In the genomic region with DNA sequence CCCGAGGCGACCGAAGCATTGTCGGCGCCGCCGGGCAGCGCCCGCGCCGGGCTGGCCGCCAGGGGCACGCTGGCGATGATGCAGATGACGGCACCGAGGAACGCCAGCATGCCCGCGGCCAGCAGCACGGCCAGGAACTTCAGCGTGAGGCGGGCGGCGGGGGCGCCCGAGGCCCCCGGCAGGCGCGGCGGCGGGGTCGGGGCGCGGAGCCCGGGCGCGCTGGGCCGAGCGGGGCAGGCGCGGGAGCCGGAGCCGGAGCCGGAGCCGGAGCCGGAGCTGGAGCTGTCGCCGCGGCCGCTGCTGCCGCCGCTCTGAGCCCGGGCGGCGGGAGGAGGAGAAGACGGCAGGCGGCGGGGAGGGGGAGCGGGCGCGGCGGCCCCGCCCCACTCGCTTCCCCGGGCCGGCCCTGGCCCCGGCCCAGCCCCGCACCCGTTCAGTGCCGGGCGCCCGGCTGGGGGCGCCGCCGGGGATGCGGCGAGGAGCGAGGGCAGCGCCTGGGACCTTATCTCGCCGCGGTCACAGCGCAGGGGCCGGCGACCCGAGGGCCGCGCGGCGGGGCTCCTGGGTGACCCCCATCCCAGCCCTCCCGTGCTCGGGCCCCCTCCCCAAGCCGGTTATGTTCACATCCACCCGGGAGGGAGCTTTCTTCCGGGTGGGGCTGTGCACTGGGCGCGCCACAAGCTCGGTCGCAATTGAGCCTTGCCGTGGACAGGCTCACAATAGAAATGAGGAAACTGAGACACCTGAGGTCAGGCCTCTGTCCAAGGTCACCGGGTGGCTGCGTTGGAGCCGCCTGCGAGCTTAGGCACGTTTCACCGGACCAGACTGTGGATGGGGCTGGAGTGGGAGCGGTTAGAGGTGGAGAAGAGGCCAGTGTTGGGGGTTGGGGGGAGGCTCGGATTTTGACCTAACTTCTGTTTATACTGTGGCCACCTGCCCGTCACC, we compare ENCODE assay signal across 8 cellular contexts. TPM values are rescaled to one million over a fixed set of nuclear protein-coding genes. Genes with fewer than 3 reads are reported as not detected.
DNase-seq lines count a peak whose midpoint lies in the region; ATAC-seq and TF ChIP-seq lines count a peak whose summit lies in the region.

TSS of gene NPTXR (minus strand) at position 313 of the 945 bp plus-strand sequence.

- H3K4ac ChIP-seq in mesenchymal stem cell (ENCODE audit: low read depth in 1 of 2, low read length in 2 of 2): peak within 1 kb of the TSS in 1 of 2 experiments; percentile 25

- H3K9ac ChIP-seq in endodermal cell (ENCODE audit: extremely low read depth, low read length, poor library complexity, severe bottlenecking) (peak within 1 kb of the TSS; percentile 15), mesenchymal stem cell (ENCODE audit: low read length) (peak within 1 kb of the TSS; percentile 78), subcutaneous abdominal adipose tissue (ENCODE audit: low read length in 5 of 5) (peak within 1 kb of the TSS in 1 of 5 donors; percentile 39), MM.1S (ENCODE audit: low read length) (no peak within 1 kb of the TSS)

- H3K27ac ChIP-seq in endodermal cell (ENCODE audit: low read depth, low read length) (no peak within 1 kb of the TSS), mesenchymal stem cell (ENCODE audit: low read length, poor library complexity, severe bottlenecking) (no peak within 1 kb of the TSS), subcutaneous abdominal adipose tissue (ENCODE audit: low read depth, low read length) (no peak within 1 kb of the TSS), MM.1S (ENCODE audit: low read length) (no peak within 1 kb of the TSS)

- H3K23ac ChIP-seq in mesenchymal stem cell (ENCODE audit: low read length in 2 of 2): no peak within 1 kb of the TSS

- H2BK12ac ChIP-seq in mesenchymal stem cell (ENCODE audit: low read length in 2 of 2): peak within 1 kb of the TSS in 1 of 2 experiments; percentile 39

- peaks cover 61% of the 10 kb centered on the region for H3K27me3 ChIP-seq in endodermal cell (ENCODE audit: control insufficient read depth, insufficient read depth, low read length, poor library complexity, severe bottlenecking)
- H3K27me3 ChIP-seq in mesenchymal stem cell (ENCODE audit: control insufficient read depth in 1 of 2, insufficient read depth in 1 of 2, low read length in 2 of 2): peaks cover 36 to 69% of the 10 kb centered on the region in 2 experiments
- peaks cover 9 to 47% (median 33%) of the 10 kb centered on the region in 5 donors for H3K27me3 ChIP-seq in subcutaneous abdominal adipose tissue (ENCODE audit: control insufficient read depth in 5 of 5, insufficient read depth in 4 of 5, low read length in 5 of 5)
- H3K27me3 ChIP-seq in MM.1S (replicated peaks; ENCODE audit: insufficient read depth, low read length): peaks cover 91% of the 10 kb centered on the region

- no peaks in the 10 kb centered on the region for H3K36me3 Mint-ChIP-seq in activated CD4-positive, alpha-beta memory T cell treated with anti-CD3 and anti-CD28 coated beads for 36 hours
- no peaks in the 10 kb centered on the region for H3K36me3 Mint-ChIP-seq in endodermal cell (ENCODE audit: low read depth)

- no peaks in the 10 kb centered on the region for H3F3A ChIP-seq in MM.1S (ENCODE audit: insufficient read depth, low read length)

- WGBS in endodermal cell (ENCODE audit: insufficient coverage in 1 of 2, insufficient read length in 1 of 2), 2 experiments: 2 to 5% methylated on average over 19 to 109 of the region's 109 CpGs
- WGBS in mesenchymal stem cell: 3% methylated on average over 65 of the region's 109 CpGs

- POLR2A ChIA-PET in activated CD4-positive, alpha-beta memory T cell treated with anti-CD3 and anti-CD28 coated beads for 36 hours (lab: Charles Lee): interaction anchor here (1.1 to 2.1 kb wide), 2 partner anchors 17 to 87 kb away, joined by 3 to 7 read pairs; no protein-coding TSS in a partner anchor

- H2BK120ac ChIP-seq in mesenchymal stem cell (ENCODE audit: low read depth, low read length): peak within 1 kb of the TSS; percentile 37

- intact Hi-C loops in activated CD4-positive, alpha-beta memory T cell treated with anti-CD3 and anti-CD28 coated beads for 36 hours (cut with micrococcal nuclease): no loop called here

- H4K20me1 ChIP-seq in MM.1S (ENCODE audit: insufficient read depth, low read length): no peaks in the 10 kb centered on the region

- H2BK15ac ChIP-seq in mesenchymal stem cell (ENCODE audit: low read depth, poor library complexity, severe bottlenecking): peak within 1 kb of the TSS; percentile 77

- H3K4me3 Mint-ChIP-seq in activated CD4-positive, alpha-beta memory T cell treated with anti-CD3 and anti-CD28 coated beads for 36 hours: peak within 1 kb of the TSS; percentile 73
- peak within 1 kb of the TSS; percentile 48 for H3K4me3 Mint-ChIP-seq in endodermal cell

- H3K18ac ChIP-seq in mesenchymal stem cell (ENCODE audit: low read depth in 1 of 2, low read length in 2 of 2): peak within 1 kb of the TSS; percentile 16 to 34

- CTCF ChIA-PET in activated CD4-positive, alpha-beta memory T cell treated with anti-CD3 and anti-CD28 coated beads for 36 hours (lab: Charles Lee): interaction anchor here (0.7 to 4.5 kb wide), 15 partner anchors 10 to 327 kb away, joined by 3 to 37 read pairs (median 4); partner anchors contain the start of genes SUN2 and TOMM22

- peak within 1 kb of the TSS; percentile 62 for H2AFZ ChIP-seq in mesenchymal stem cell (ENCODE audit: low read depth, low read length)
- no peak within 1 kb of the TSS for H2AFZ ChIP-seq in MM.1S (ENCODE audit: low read length)

- H4K91ac ChIP-seq in mesenchymal stem cell (ENCODE audit: low read length): no peak within 1 kb of the TSS

- no peak within 1 kb of the TSS for H3K27ac Mint-ChIP-seq in activated CD4-positive, alpha-beta memory T cell treated with anti-CD3 and anti-CD28 coated beads for 36 hours
- no peak within 1 kb of the TSS for H3K27ac Mint-ChIP-seq in endodermal cell

- H3K4me1 Mint-ChIP-seq in activated CD4-positive, alpha-beta memory T cell treated with anti-CD3 and anti-CD28 coated beads for 36 hours (ENCODE audit: low read depth): peaks cover 11% of the 10 kb centered on the region
- H3K4me1 Mint-ChIP-seq in endodermal cell: no peaks in the 10 kb centered on the region

- H3K79me1 ChIP-seq in mesenchymal stem cell (replicated peaks; ENCODE audit: low read length, poor library complexity, severe bottlenecking): no peaks in the 10 kb centered on the region

- no peaks in the 10 kb centered on the region for H3K9me3 Mint-ChIP-seq in activated CD4-positive, alpha-beta memory T cell treated with anti-CD3 and anti-CD28 coated beads for 36 hours
- H3K9me3 Mint-ChIP-seq in endodermal cell: no peaks in the 10 kb centered on the region

- H3K79me2 ChIP-seq in MM.1S (ENCODE audit: low read length): no peaks in the 10 kb centered on the region

- peaks cover 15% of the 10 kb centered on the region for H3K27me3 Mint-ChIP-seq in activated CD4-positive, alpha-beta memory T cell treated with anti-CD3 and anti-CD28 coated beads for 36 hours
- peaks cover 82% of the 10 kb centered on the region for H3K27me3 Mint-ChIP-seq in endodermal cell (ENCODE audit: insufficient read depth)

- H3K9me2 ChIP-seq in MM.1S (replicated peaks; ENCODE audit: insufficient read depth, low read length): no peaks in the 10 kb centered on the region

- H3K14ac ChIP-seq in mesenchymal stem cell (ENCODE audit: low read length in 2 of 2): peak within 1 kb of the TSS in 1 of 2 experiments; percentile 55

- no peaks in the 10 kb centered on the region for H3K36me3 ChIP-seq in endodermal cell (ENCODE audit: control insufficient read depth, insufficient read depth, low read length)
- H3K36me3 ChIP-seq in mesenchymal stem cell (ENCODE audit: control insufficient read depth in 1 of 2, insufficient read depth in 2 of 2, low read depth in 1 of 2, low read length in 2 of 2): no peaks in the 10 kb centered on the region
- no peaks in the 10 kb centered on the region for H3K36me3 ChIP-seq in subcutaneous abdominal adipose tissue (ENCODE audit: control insufficient read depth in 5 of 5, insufficient read depth in 5 of 5, low read length in 5 of 5)
- no peaks in the 10 kb centered on the region for H3K36me3 ChIP-seq in MM.1S (replicated peaks; ENCODE audit: insufficient read depth, low read length)

- TF ChIP-seq CTCF in endodermal cell (conservative IDR thresholded peaks at IDR 0.05): no peak
- TF ChIP-seq CTCF in MM.1S (IDR thresholded peaks at IDR 0.05; ENCODE audit: low read length): no peak

- no peak for ATAC-seq in HG02970 (IDR thresholded peaks at IDR 0.05; ENCODE audit: low FRiP score, unreplicated experiment)

- H3K4me3 ChIP-seq in endodermal cell (ENCODE audit: low read length): peak within 1 kb of the TSS; percentile 49
- H3K4me3 ChIP-seq in mesenchymal stem cell (ENCODE audit: insufficient read depth in 1 of 2, low read depth in 1 of 2, low read length in 2 of 2): peak within 1 kb of the TSS; percentile 50 to 75
- H3K4me3 ChIP-seq in subcutaneous abdominal adipose tissue (ENCODE audit: low read depth in 1 of 5, low read length in 5 of 5): peak within 1 kb of the TSS in 4 of 5 donors; percentile 53 to 66 (median 56)
- H3K4me3 ChIP-seq in MM.1S (ENCODE audit: low read length): no peak within 1 kb of the TSS

- DNase-seq in Daoy (ENCODE audit: low read depth) (peak; percentile 68), NCI-H1694 treated with DMSO at 0.1 percent for 48 hours (lab: John Stamatoyannopoulos, UW) (peak; percentile 15), endodermal cell (peak; percentile 83), mesenchymal stem cell (peak; percentile 63), MM.1S (no peak)
- peak; percentile 45 for DNase-seq in activated CD4-positive, alpha-beta memory T cell treated with anti-CD3 and anti-CD28 coated beads for 36 hours

- H3K4me2 ChIP-seq in mesenchymal stem cell (ENCODE audit: low read length, poor library complexity, severe bottlenecking) (peak within 1 kb of the TSS; percentile 76), MM.1S (ENCODE audit: low read depth, low read length) (no peak within 1 kb of the TSS)

- no peak within 1 kb of the TSS for H2AK5ac ChIP-seq in mesenchymal stem cell (ENCODE audit: low read length, severe bottlenecking)

- no peaks in the 10 kb centered on the region for H3K4me1 ChIP-seq in endodermal cell (ENCODE audit: control insufficient read depth, insufficient read depth, low read length)
- peaks cover 12% of the 10 kb centered on the region for H3K4me1 ChIP-seq in mesenchymal stem cell (ENCODE audit: control insufficient read depth, insufficient read depth, low read depth, low read length)
- H3K4me1 ChIP-seq in subcutaneous abdominal adipose tissue (ENCODE audit: control insufficient read depth in 5 of 5, insufficient read depth in 5 of 5, low read length in 5 of 5): peaks cover 0 to 16% (median 11%) of the 10 kb centered on the region in 5 donors
- H3K4me1 ChIP-seq in MM.1S (ENCODE audit: low read length): no peaks in the 10 kb centered on the region

- H3K9me3 ChIP-seq in endodermal cell (ENCODE audit: control insufficient read depth, low read length) (no peaks in the 10 kb centered on the region), mesenchymal stem cell (ENCODE audit: control insufficient read depth, low read length) (no peaks in the 10 kb centered on the region), subcutaneous abdominal adipose tissue (ENCODE audit: control insufficient read depth in 5 of 5, low read length in 5 of 5) (no peaks in the 10 kb centered on the region), MM.1S (replicated peaks; ENCODE audit: insufficient read depth, low read length) (no peaks in the 10 kb centered on the region)

- H4K8ac ChIP-seq in mesenchymal stem cell (ENCODE audit: low read length): no peak within 1 kb of the TSS

- H2BK5ac ChIP-seq in mesenchymal stem cell (ENCODE audit: low read depth, low read length, poor library complexity, severe bottlenecking): peak within 1 kb of the TSS; percentile 33

RNA-seq across cellular contexts. Expression of gene NPTXR, which starts in this region (rescaled TPM):
- total RNA-seq in Daoy (2014; rRNA removed; shearing (Covaris generic)): 1.5 and 3.7 TPM in 2 replicates
- 1 to 10 TPM; 1.9 to 2.5 TPM for total RNA-seq in activated CD4-positive, alpha-beta memory T cell treated with anti-CD3 and anti-CD28 coated beads for 36 hours
- total RNA-seq in endodermal cell: 1 to 10 TPM; 2.1 to 2.5 TPM
- 3.2 TPM for polyA plus RNA-seq in endodermal cell (2013, experiment 1 of 2)
- 2.6 TPM for polyA plus RNA-seq in endodermal cell (2013, experiment 2 of 2)
- 1.9 TPM for polyA plus RNA-seq in mesenchymal stem cell (2013, experiment 1 of 2)
- polyA plus RNA-seq in mesenchymal stem cell (2013, experiment 2 of 2): 1.9 TPM
